Comparison of ENCODE assay signal across 8 cellular contexts in genomic region chr17:50028207-50029120, GRCh38. TPM values are rescaled to one million over a fixed set of nuclear protein-coding genes. Genes with fewer than 3 reads are reported as not detected.
DNase-seq lines count a peak whose midpoint lies in the region; ATAC-seq and TF ChIP-seq lines count a peak whose summit lies in the region.
"Had no signal": no experiment of that assay in that cellular context is flagged by ENCODE, and none has a peak within 500 bp of the region (broad histone marks: within the 10 kb centered on the region; RNA-seq: fewer than 3 reads in every experiment).

No MANE protein-coding gene starts in this region.

- TF ChIP-seq CTCF in HCT116 (IDR thresholded peaks at IDR 0.05 in 2 of 3, conservative IDR thresholded peaks at IDR 0.05 in 1 of 3; ENCODE audit: borderline replicate concordance in 1 of 3, insufficient read depth in 1 of 3, low read depth in 2 of 3, low read length in 2 of 3): no peak
- no peak for TF ChIP-seq CTCF in WTC11 (IDR thresholded peaks at IDR 0.05)
- no peak for TF ChIP-seq CTCF in thoracic aorta (IDR thresholded peaks at IDR 0.05)

- H3K9me3 Mint-ChIP-seq in WTC11: peaks cover 4% of the 10 kb centered on the region; the same call in 1 of the 2 replicates

- H3K4me3 ChIP-seq in HCT116 (replicated peaks in 1 of 2; ENCODE audit: low read depth in 1 of 2, low read length in 2 of 2) (peak overlapping the region; percentile 52 to 55), thoracic aorta (no peak overlapping the region)

- H3K27ac ChIP-seq in HCT116 (ENCODE audit: low read depth, low read length): peak overlapping the region; percentile 93
- H3K27ac ChIP-seq in thoracic aorta: peak overlapping the region; percentile 47 to 68

- no peaks in the 10 kb centered on the region for H3K79me2 ChIP-seq in HCT116 (ENCODE audit: insufficient read depth, low read length)

- H3K27me3 ChIP-seq in HCT116 (ENCODE audit: insufficient read depth, low read length): no peaks in the 10 kb centered on the region
- H3K27me3 ChIP-seq in thoracic aorta (replicated peaks; ENCODE audit: insufficient read depth): no peaks in the 10 kb centered on the region

- intact Hi-C loops in HCT116 (cut with micrococcal nuclease): no loop called here

- H3K36me3 ChIP-seq in HCT116 (ENCODE audit: control insufficient read depth in 1 of 2, insufficient read depth in 2 of 2, low read length in 2 of 2) (no peaks in the 10 kb centered on the region), thoracic aorta (no peaks in the 10 kb centered on the region)

- ATAC-seq in HCT116: peak; percentile 70
- peak; percentile 62 for ATAC-seq in WTC11
- no peak for ATAC-seq in thoracic aorta (ENCODE audit: insufficient number of reproducible peaks, low FRiP score, low read depth)
- ATAC-seq in GM19023 (IDR thresholded peaks at IDR 0.05; ENCODE audit: unreplicated experiment): no peak

- no peak overlapping the region for H2AFZ ChIP-seq in HCT116 (ENCODE audit: low read depth, low read length, poor library complexity, severe bottlenecking)

- DNase-seq in HCT116 (ENCODE audit: low read depth, low spot score) (no peak), WTC11 (ENCODE audit: low spot score) (peak; percentile 74), iPS-NIHi11 (ENCODE audit: low spot score) (peak; percentile 80), thoracic aorta (ENCODE audit: low spot score) (no peak), hepatic stellate cell (ENCODE audit: low spot score) (no peak)
- DNase-seq in activated CD4-positive, CD25-positive, alpha-beta regulatory T cell (lab: John Stamatoyannopoulos, UW): no peak
- DNase-seq: activated CD4-positive, alpha-beta T cell treated with anti-CD3 and anti-CD28 coated beads for 4 hours had no signal

- POLR2A ChIA-PET in HCT116 (lab: Charles Lee): interaction anchor here (0.6 to 7.2 kb wide), 7 partner anchors 7 to 66 kb away, joined by 3 to 99 read pairs (median 4); partner anchors contain the start of genes ITGA3 and PDK2
- POLR2A ChIA-PET in WTC11 (lab: Charles Lee): interaction anchor here (1.9 kb wide), 1 partner anchor 27 kb away, joined by 15 read pairs; the partner anchor contains the start of gene ITGA3

- H4K20me1 ChIP-seq in HCT116 (ENCODE audit: insufficient read depth): no peaks in the 10 kb centered on the region

- BruUV-seq in HCT116 (replicated peaks; lab: Mats Ljungman, UMichigan): no TSS peak

- H3K4me1 Mint-ChIP-seq in WTC11: peaks cover 25% of the 10 kb centered on the region

- RAD21 ChIA-PET in HCT116 (lab: Charles Lee; ENCODE audit: low non-redundant PET in 1 of 2, low total read pairs in 2 of 2, uncharacterized antibody in 2 of 2, unreplicated experiment in 2 of 2): interaction anchor here (0.6 to 3.3 kb wide), 11 partner anchors 27 to 59 kb away, joined by 3 to 15 read pairs (median 5); partner anchors contain the start of gene ITGA3 (in 2 of the 2)

- H3K4me2 ChIP-seq in HCT116 (ENCODE audit: low read length): peak overlapping the region; percentile 84

- H3K27me3 Mint-ChIP-seq in WTC11 (ENCODE audit: low read depth): peaks cover 11% of the 10 kb centered on the region

- H3K4me3 Mint-ChIP-seq in WTC11: peak overlapping the region; percentile 20; the same call in 1 of the 2 replicates

- no peaks in the 10 kb centered on the region for H3K9me2 ChIP-seq in HCT116 (ENCODE audit: insufficient read depth)

- H3K9ac ChIP-seq in HCT116 (ENCODE audit: low read length): peak overlapping the region; percentile 54

- H3K27ac Mint-ChIP-seq in WTC11: no peak overlapping the region

- CTCF ChIA-PET in HCT116 (lab: Charles Lee): interaction anchor here (0.7 to 4.2 kb wide), 14 partner anchors 7 to 471 kb away, joined by 3 to 42 read pairs (median 8); partner anchors contain the start of genes ITGA3, PDK2 and TMEM92
- CTCF ChIA-PET in WTC11 (lab: Charles Lee): interaction anchor here (0.6 to 8.2 kb wide), 17 partner anchors 24 to 332 kb away, joined by 3 to 71 read pairs (median 3); partner anchors contain the start of genes ITGA3 and PDK2

- H3K36me3 Mint-ChIP-seq in WTC11: no peaks in the 10 kb centered on the region

- TF ChIP-seq POLR2A in HCT116 (IDR thresholded peaks at IDR 0.05; ENCODE audit: borderline replicate concordance, extremely low read depth, insufficient read depth, insufficient read length): no peak

- TF ChIP-seq RAD21 in HCT116 (IDR thresholded peaks at IDR 0.05; ENCODE audit: low read depth): no peak

- H3K9me3 ChIP-seq in HCT116 (ENCODE audit: control insufficient read depth in 1 of 2, insufficient read depth in 1 of 2, low read depth in 1 of 2, low read length in 2 of 2) (peaks cover 0 to 14% of the 10 kb centered on the region in 2 experiments; a peak in 2 of 4 replicates), thoracic aorta (no peaks in the 10 kb centered on the region)

- H3K4me1 ChIP-seq in HCT116 (ENCODE audit: control insufficient read depth in 1 of 2, insufficient read depth in 2 of 2, low read length in 2 of 2) (peaks cover 28 to 47% of the 10 kb centered on the region in 2 experiments), thoracic aorta (ENCODE audit: control insufficient read depth in 1 of 2, low read depth in 2 of 2) (peaks cover 19 to 29% of the 10 kb centered on the region in 2 donors)

TF ChIP-seq in HCT116, 20 proteins besides CTCF, POLR2A, EP300 and RAD21:
- TF ChIP-seq POLR2AphosphoS5 (IDR thresholded peaks at IDR 0.05; ENCODE audit: low read depth, low read length) (peak; percentile 38; the same call in 1 of the 2 replicates), TCF7L2 (IDR thresholded peaks at IDR 0.05; ENCODE audit: borderline replicate concordance, extremely low read depth, insufficient read depth, insufficient read length) (peak; percentile 6), EZH2 (IDR thresholded peaks at IDR 0.05) (no peak), SP1 (IDR thresholded peaks at IDR 0.05; ENCODE audit: low read depth) (peak; percentile 50; the same call in 1 of the 2 replicates), ELF1 (IDR thresholded peaks at IDR 0.05; ENCODE audit: borderline replicate concordance, low read depth) (no peak)

TF ChIP-seq in WTC11, 78 proteins besides CTCF, POLR2A, EP300 and RAD21:
- TF ChIP-seq SOX15 (CRISPR knock-in tag; IDR thresholded peaks at IDR 0.05) (no peak), RORB (CRISPR knock-in tag; IDR thresholded peaks at IDR 0.05) (no peak), GABPB1 (CRISPR knock-in tag; IDR thresholded peaks at IDR 0.05) (no peak), FOXP1 (CRISPR knock-in tag; IDR thresholded peaks at IDR 0.05; ENCODE audit: borderline replicate concordance) (no peak), ZNF671 (CRISPR knock-in tag; IDR thresholded peaks at IDR 0.05) (no peak)
- TF ChIP-seq, protein P1, sequence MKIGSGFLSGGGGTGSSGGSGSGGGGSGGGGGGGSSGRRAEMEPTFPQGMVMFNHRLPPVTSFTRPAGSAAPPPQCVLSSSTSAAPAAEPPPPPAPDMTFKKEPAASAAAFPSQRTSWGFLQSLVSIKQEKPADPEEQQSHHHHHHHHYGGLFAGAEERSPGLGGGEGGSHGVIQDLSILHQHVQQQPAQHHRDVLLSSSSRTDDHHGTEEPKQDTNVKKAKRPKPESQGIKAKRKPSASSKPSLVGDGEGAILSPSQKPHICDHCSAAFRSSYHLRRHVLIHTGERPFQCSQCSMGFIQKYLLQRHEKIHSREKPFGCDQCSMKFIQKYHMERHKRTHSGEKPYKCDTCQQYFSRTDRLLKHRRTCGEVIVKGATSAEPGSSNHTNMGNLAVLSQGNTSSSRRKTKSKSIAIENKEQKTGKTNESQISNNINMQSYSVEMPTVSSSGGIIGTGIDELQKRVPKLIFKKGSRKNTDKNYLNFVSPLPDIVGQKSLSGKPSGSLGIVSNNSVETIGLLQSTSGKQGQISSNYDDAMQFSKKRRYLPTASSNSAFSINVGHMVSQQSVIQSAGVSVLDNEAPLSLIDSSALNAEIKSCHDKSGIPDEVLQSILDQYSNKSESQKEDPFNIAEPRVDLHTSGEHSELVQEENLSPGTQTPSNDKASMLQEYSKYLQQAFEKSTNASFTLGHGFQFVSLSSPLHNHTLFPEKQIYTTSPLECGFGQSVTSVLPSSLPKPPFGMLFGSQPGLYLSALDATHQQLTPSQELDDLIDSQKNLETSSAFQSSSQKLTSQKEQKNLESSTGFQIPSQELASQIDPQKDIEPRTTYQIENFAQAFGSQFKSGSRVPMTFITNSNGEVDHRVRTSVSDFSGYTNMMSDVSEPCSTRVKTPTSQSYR (CRISPR knock-in tag; IDR thresholded peaks at IDR 0.05): peak; percentile 51; the same call in 1 of the 2 replicates

RNA-seq across cellular contexts. Expression of gene ITGA3, which starts 27.4 kb away (rescaled TPM):
- total RNA-seq in HCT116 (2021; ENCODE audit: unreplicated experiment) (392 TPM), WTC11 (2021) (35.3 to 44.2 TPM (median 35.5 TPM) in 3 replicates), thoracic aorta (100 to 1,000 TPM; 197 to 260 TPM)
- 522 and 560 TPM in 2 replicates for polyA plus RNA-seq in HCT116 (2012)

RNA-seq across cellular contexts. Expression of gene DLX3, which starts 33.4 kb away (rescaled TPM):
- total RNA-seq in HCT116 (2021; ENCODE audit: unreplicated experiment) (not detected), WTC11 (2021) (0.44 to 0.78 TPM (median 0.74 TPM) in 3 replicates), thoracic aorta (under 1 TPM in 1 of 2 donors, not detected in 1; 0.54 TPM)
- 0.04 TPM in 1 of 2 replicates, not detected in the other for polyA plus RNA-seq in HCT116 (2012)

RNA-seq across cellular contexts. Expression of gene DLX4, which starts 59.5 kb away (rescaled TPM):
- total RNA-seq in HCT116 (2021; ENCODE audit: unreplicated experiment): 14.0 TPM
- 11.5 and 12.4 TPM in 2 replicates for polyA plus RNA-seq in HCT116 (2012)
- total RNA-seq in WTC11 (2021): 1.3 to 1.8 TPM (median 1.6 TPM) in 3 replicates
- total RNA-seq in thoracic aorta: not detected

Comparison
In these comparisons a context has a peak if more than half of its experiments do, and no peak if none do; other contexts are left out.
1. ATAC-seq: peak in HCT116 (single experiment) and WTC11 (single experiment); none in thoracic aorta (single experiment) and GM19023 (single experiment).
2. DNase-seq: peak in WTC11 (single experiment) and iPS-NIHi11 (single experiment); none in HCT116 (single experiment), thoracic aorta (single experiment), activated CD4-positive, CD25-positive, alpha-beta regulatory T cell (0 of 4) and hepatic stellate cell (single experiment).
3. Of the 4 proteins assayed by ChIP-seq in both WTC11 and HCT116: peak only in WTC11: none; only in HCT116: SP1; in both: none; in neither: 3.